ENCODE assay signal across 30 cellular contexts in the genomic region with DNA sequence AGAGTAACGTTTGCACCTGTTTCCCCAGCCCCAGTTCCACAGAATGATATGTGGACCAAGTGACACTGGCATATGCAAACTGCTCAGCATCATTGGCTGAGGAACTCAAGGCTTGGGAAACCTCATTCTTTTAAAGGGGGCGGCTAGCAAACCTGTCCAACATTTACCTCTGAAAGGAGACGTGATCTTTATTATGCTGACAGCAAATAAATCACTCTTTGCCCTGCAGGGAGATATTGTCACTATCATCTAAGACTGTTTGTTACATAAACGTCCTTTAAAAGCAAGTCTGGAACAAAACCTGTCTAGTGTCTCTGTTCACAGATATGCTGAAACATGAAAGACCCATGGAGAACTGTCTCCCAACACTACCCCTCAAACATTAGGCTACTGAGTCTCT. TPM values are rescaled to one million over a fixed set of nuclear protein-coding genes. Genes with fewer than 3 reads are reported as not detected.
"Had no signal": no experiment of that assay in that cellular context is flagged by ENCODE, and none has a peak within 500 bp of the region (broad histone marks: within the 10 kb centered on the region; RNA-seq: fewer than 3 reads in every experiment).

No MANE protein-coding gene starts in this region.

- H3K4me1 Mint-ChIP-seq: natural killer cell; stimulated activated naive CD8-positive, alpha-beta T cell treated with anti-CD3 and anti-CD28 coated beads, Interleukin-15, amount 100 ng/mL, for 72 hours had no signal

- H3K4me3 ChIP-seq: neural progenitor cell, ovary, psoas muscle, right lobe of liver, skin epidermis, smooth muscle cell, spleen, thoracic aorta, thyroid gland, tibial nerve, upper lobe of left lung, vagina had no signal

- H3K9me3 ChIP-seq: ovary, psoas muscle, right lobe of liver, spleen, thoracic aorta, thyroid gland, tibial nerve, upper lobe of left lung, vagina had no signal

- H3K9me3 Mint-ChIP-seq: natural killer cell; nephron; stimulated activated memory B cell treated with anti-CD40 and anti-IgM and Interleukin-4, amounts not matched to agents 10 μg/mL and 1 μg/mL and 100 μg/mL, for 72 hours; stimulated activated naive CD8-positive, alpha-beta T cell treated with anti-CD3 and anti-CD28 coated beads, Interleukin-15, amount 100 ng/mL, for 72 hours had no signal

- H3K36me3 ChIP-seq: neural progenitor cell, ovary, right lobe of liver, spleen, thoracic aorta, thyroid gland, tibial nerve, upper lobe of left lung, vagina had no signal

- H3K27me3 ChIP-seq: neural progenitor cell, ovary, right lobe of liver, spleen, thyroid gland, tibial nerve, upper lobe of left lung, vagina had no signal

- H3K27ac ChIP-seq: neural progenitor cell, ovary, parathyroid adenoma, psoas muscle, right lobe of liver, skin epidermis, spleen, thoracic aorta, thyroid gland, tibial nerve, upper lobe of left lung, vagina had no signal

- H3K36me3 Mint-ChIP-seq: naive thymus-derived CD4-positive, alpha-beta T cell; natural killer cell; neural progenitor cell; stimulated activated memory B cell treated with anti-CD40 and anti-IgM and Interleukin-4, amounts not matched to agents 10 μg/mL and 1 μg/mL and 100 μg/mL, for 72 hours had no signal

- H3K4me1 ChIP-seq: neural progenitor cell, parathyroid adenoma, right lobe of liver, tibial nerve, upper lobe of left lung had no signal

- H3K27ac Mint-ChIP-seq: naive thymus-derived CD4-positive, alpha-beta T cell; natural killer cell; nephron; neural progenitor cell; progenitor cell of endocrine pancreas; stimulated activated memory B cell treated with anti-CD40 and anti-IgM and Interleukin-4, amounts not matched to agents 10 μg/mL and 1 μg/mL and 100 μg/mL, for 72 hours; stimulated activated naive CD8-positive, alpha-beta T cell treated with anti-CD3 and anti-CD28 coated beads, Interleukin-15, amount 100 ng/mL, for 72 hours had no signal

- H3K4me3 Mint-ChIP-seq: naive thymus-derived CD4-positive, alpha-beta T cell; natural killer cell; nephron; neural progenitor cell; stimulated activated memory B cell treated with anti-CD40 and anti-IgM and Interleukin-4, amounts not matched to agents 10 μg/mL and 1 μg/mL and 100 μg/mL, for 72 hours; stimulated activated naive CD8-positive, alpha-beta T cell treated with anti-CD3 and anti-CD28 coated beads, Interleukin-15, amount 100 ng/mL, for 72 hours had no signal

- DNase-seq: naive thymus-derived CD4-positive, alpha-beta T cell; natural killer cell; occipital lobe; ovary; posterior cingulate gyrus; psoas muscle; right cardiac atrium; right lobe of liver; spleen; stimulated activated CD4-positive, alpha-beta T cell treated with anti-CD3 and anti-CD28 coated beads, Interleukin-12 subunit alpha, Interleukin-12 subunit beta, amount 100 ng/mL, for 4 hours; stimulated activated CD4-positive, alpha-beta T cell treated with anti-CD3 and anti-CD28 coated beads, Interleukin-1b, Interleukin-23, amount 100 ng/mL, for 48 hours; stimulated activated CD4-positive, alpha-beta T cell treated with anti-CD3 and anti-CD28 coated beads, Interleukin-4, amount 100 ng/mL, for 1 hour; stimulated activated CD4-positive, alpha-beta T cell treated with anti-CD3 and anti-CD28 coated beads, Interleukin-4, amount 100 ng/mL, for 4 hours; stimulated activated CD8-positive, alpha-beta memory T cell treated with anti-CD3 and anti-CD28 coated beads, Interleukin-4, amount 100 ng/mL, for 48 hours; stimulated activated naive CD4-positive, alpha-beta T cell; stimulated activated naive CD8-positive, alpha-beta T cell treated with anti-CD3 and anti-CD28 coated beads, Interleukin-15, amount 100 ng/mL, for 72 hours; stimulated activated naive CD8-positive, alpha-beta T cell treated with anti-CD3 and anti-CD28 coated beads, Interleukin-15, Interleukin-2, amounts not matched to agents 100 U/mL and 50 U/mL, for 24 hours; substantia nigra; thyroid gland; upper lobe of left lung had no signal

RNA-seq across cellular contexts. Expression of a gene that starts 21.5 kb away (rescaled TPM):
- total RNA-seq: natural killer cell had no signal
- polyA plus RNA-seq: naive thymus-derived CD4-positive, alpha-beta T cell had no signal
